26 cellular contexts compared by ENCODE assay signal in the genomic region with DNA sequence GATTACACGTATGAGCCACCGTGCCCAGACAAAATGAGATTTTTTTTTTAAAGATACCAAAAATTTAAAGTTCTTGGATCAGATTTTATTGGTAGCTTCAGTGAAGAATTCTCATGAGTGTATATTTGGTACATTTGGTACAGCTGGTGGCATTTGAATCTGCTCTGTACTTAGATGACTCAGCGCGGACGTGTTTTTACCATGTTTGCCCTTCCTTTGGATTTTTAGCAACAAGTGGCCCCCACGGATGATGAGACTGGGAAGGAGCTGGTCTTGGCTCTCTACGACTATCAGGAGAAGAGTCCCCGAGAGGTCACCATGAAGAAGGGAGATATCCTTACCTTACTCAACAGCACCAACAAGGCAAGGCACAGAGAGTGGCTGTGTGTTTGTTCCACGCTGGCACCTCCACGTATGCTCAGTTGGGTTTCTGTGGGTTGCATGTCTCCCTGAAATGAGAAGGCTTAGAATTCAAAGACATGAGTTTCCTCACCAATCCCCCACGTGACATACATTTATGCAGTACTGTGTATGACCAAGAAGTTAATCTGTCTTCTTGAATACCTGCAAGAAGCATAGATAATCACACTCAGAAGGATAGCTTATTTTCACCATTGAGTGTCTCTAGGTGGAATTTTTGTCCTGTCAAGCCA. TPM values are rescaled to one million over a fixed set of nuclear protein-coding genes. Genes with fewer than 3 reads are reported as not detected.
A peak's percentile ranks its signal among the peaks of the same experiment; 100 is the strongest.
DNase-seq lines count a peak whose midpoint lies in the region; ATAC-seq, FAIRE-seq and TF ChIP-seq lines count a peak whose summit lies in the region.
"Had no signal": no experiment of that assay in that cellular context is flagged by ENCODE, and none has a peak within 500 bp of the region (broad histone marks: within the 10 kb centered on the region; RNA-seq: fewer than 3 reads in every experiment).

No MANE protein-coding gene starts in this region.

- H3K36me3 Mint-ChIP-seq in T-helper 17 cell (ENCODE audit: low read depth) (peaks cover 9% of the 10 kb centered on the region), astrocyte (ENCODE audit: low read depth, unreplicated experiment) (peaks cover 45% of the 10 kb centered on the region)

- no peak overlapping the region for H3K4me2 ChIP-seq in astrocyte (ENCODE audit: low read length)
- H3K4me2 ChIP-seq: BLaER1 treated with 17β-estradiol and CSF1 and Interleukin-3, amounts not matched to agents 10 nM and 100 nM had no signal

- H4K20me1 ChIP-seq in astrocyte (ENCODE audit: insufficient read depth, low read length): peaks cover 65% of the 10 kb centered on the region

- no peak for FAIRE-seq in astrocyte (lab: Jason Lieb, UNC)
- FAIRE-seq: bronchial epithelial cell, colon, endothelial cell of umbilical vein, frontal cortex, GM12892 had no signal

- H3K4me3 ChIP-seq in astrocyte (ENCODE audit: insufficient read depth, low read depth, low read length): no peak overlapping the region
- H3K4me3 ChIP-seq: BLaER1 treated with 17β-estradiol and CSF1 and Interleukin-3, amounts not matched to agents 10 nM and 100 nM; Peyer's patch; prostate gland; right lobe of liver; tibial artery had no signal

- H3K9ac ChIP-seq in astrocyte (ENCODE audit: low read length): no peak overlapping the region
- H3K9ac ChIP-seq: BLaER1 treated with 17β-estradiol and CSF1 and Interleukin-3, amounts not matched to agents 10 nM and 100 nM had no signal

- H3K79me2 ChIP-seq in astrocyte (ENCODE audit: insufficient read depth, low read length): peaks cover 6% of the 10 kb centered on the region

- peaks cover 28% of the 10 kb centered on the region for H3K4me1 Mint-ChIP-seq in stimulated activated naive CD8-positive, alpha-beta T cell treated with anti-CD3 and anti-CD28 coated beads, Interleukin-15, amount 100 ng/mL, for 72 hours
- peaks cover 12% of the 10 kb centered on the region for H3K4me1 Mint-ChIP-seq in T-helper 17 cell
- H3K4me1 Mint-ChIP-seq in astrocyte (ENCODE audit: low read depth, unreplicated experiment): no peaks in the 10 kb centered on the region

- ATAC-seq in stimulated activated naive CD8-positive, alpha-beta T cell treated with anti-CD3 and anti-CD28 coated beads, Interleukin-15, amount 100 ng/mL, for 72 hours: no peak
- no peak for ATAC-seq in stimulated activated naive CD8-positive, alpha-beta T cell treated with anti-CD3 and anti-CD28 coated beads, Interleukin-15, Interleukin-2, amounts not matched to agents 100 U/mL and 50 U/mL, for 24 hours
- ATAC-seq in T-helper 17 cell (no peak), HG03460 (IDR thresholded peaks at IDR 0.05; ENCODE audit: unreplicated experiment) (no peak), GM19463 (IDR thresholded peaks at IDR 0.05; ENCODE audit: unreplicated experiment) (no peak)
- ATAC-seq: right lobe of liver had no signal

- no peaks in the 10 kb centered on the region for H3K9me3 Mint-ChIP-seq in stimulated activated naive CD8-positive, alpha-beta T cell treated with anti-CD3 and anti-CD28 coated beads, Interleukin-15, amount 100 ng/mL, for 72 hours
- no peaks in the 10 kb centered on the region for H3K9me3 Mint-ChIP-seq in astrocyte (ENCODE audit: unreplicated experiment)

- H3K27me3 Mint-ChIP-seq in stimulated activated naive CD8-positive, alpha-beta T cell treated with anti-CD3 and anti-CD28 coated beads, Interleukin-15, amount 100 ng/mL, for 72 hours: no peaks in the 10 kb centered on the region
- no peaks in the 10 kb centered on the region for H3K27me3 Mint-ChIP-seq in T-helper 17 cell
- no peaks in the 10 kb centered on the region for H3K27me3 Mint-ChIP-seq in astrocyte (ENCODE audit: low read depth, unreplicated experiment)

- H3K27me3 ChIP-seq in astrocyte (ENCODE audit: insufficient read depth, low read length): no peaks in the 10 kb centered on the region
- H3K27me3 ChIP-seq: BLaER1 treated with 17β-estradiol and CSF1 and Interleukin-3, amounts not matched to agents 10 nM and 100 nM; neutrophil; Peyer's patch; right lobe of liver; tibial artery had no signal

- peaks cover 75% of the 10 kb centered on the region for H3K36me3 ChIP-seq in astrocyte (ENCODE audit: insufficient read depth, low read length)

- no peaks in the 10 kb centered on the region for H3K4me1 ChIP-seq in astrocyte (ENCODE audit: insufficient read depth, low read length)
- H3K4me1 ChIP-seq: Peyer's patch, prostate gland, tibial artery had no signal

- no peak overlapping the region for H3K4me3 Mint-ChIP-seq in stimulated activated naive CD8-positive, alpha-beta T cell treated with anti-CD3 and anti-CD28 coated beads, Interleukin-15, amount 100 ng/mL, for 72 hours
- H3K4me3 Mint-ChIP-seq in T-helper 17 cell: no peak overlapping the region
- H3K4me3 Mint-ChIP-seq in astrocyte (ENCODE audit: unreplicated experiment): no peak overlapping the region

- no peak for DNase-seq in stimulated activated naive CD8-positive, alpha-beta T cell treated with anti-CD3 and anti-CD28 coated beads, Interleukin-15, amount 100 ng/mL, for 72 hours
- no peak for DNase-seq in stimulated activated naive CD8-positive, alpha-beta T cell treated with anti-CD3 and anti-CD28 coated beads, Interleukin-15, Interleukin-2, amounts not matched to agents 100 U/mL and 50 U/mL, for 24 hours
- DNase-seq in T-helper 17 cell (no peak), astrocyte (ENCODE audit: low read depth) (no peak), cerebellar nuclear complex (lab: John Stamatoyannopoulos, UW) (no peak)
- DNase-seq: H7; kidney glomerular epithelial cell; NCI-H146; NCI-H2107; NCI-H345; NCI-H69; Peyer's patch; right lobe of liver; SHP77 treated with DMSO at 0.1 percent for 48 hours; stimulated activated CD4-positive, alpha-beta T cell treated with anti-CD3 and anti-CD28 coated beads, Interleukin-2, amount 100 ng/mL, for 48 hours; tibial artery had no signal

- H3K27ac Mint-ChIP-seq in stimulated activated naive CD8-positive, alpha-beta T cell treated with anti-CD3 and anti-CD28 coated beads, Interleukin-15, amount 100 ng/mL, for 72 hours: peak overlapping the region; percentile 46 to 54
- H3K27ac Mint-ChIP-seq in T-helper 17 cell: peak overlapping the region; percentile 80
- peak overlapping the region; percentile 24 for H3K27ac Mint-ChIP-seq in astrocyte (ENCODE audit: unreplicated experiment)

- no peak for TF ChIP-seq CTCF in astrocyte (IDR thresholded peaks at IDR 0.05; ENCODE audit: insufficient read depth, low read depth, low read length)

- no peaks in the 10 kb centered on the region for H3K9me3 ChIP-seq in T-helper 17 cell (ENCODE audit: control insufficient read depth, low read length, poor library complexity, severe bottlenecking)
- H3K9me3 ChIP-seq in astrocyte (ENCODE audit: insufficient read depth, low read depth, low read length): no peaks in the 10 kb centered on the region
- H3K9me3 ChIP-seq: BLaER1 treated with 17β-estradiol and CSF1 and Interleukin-3, amounts not matched to agents 10 nM and 100 nM; neutrophil; Peyer's patch; prostate gland; right lobe of liver; tibial artery had no signal

- H2AFZ ChIP-seq in astrocyte (ENCODE audit: low read depth, low read length): no peak overlapping the region

- H3K27ac ChIP-seq in astrocyte (ENCODE audit: low read depth, low read length): no peak overlapping the region
- H3K27ac ChIP-seq: BLaER1 treated with 17β-estradiol and CSF1 and Interleukin-3, amounts not matched to agents 10 nM and 100 nM; neutrophil; Peyer's patch; prostate gland; right lobe of liver; tibial artery had no signal

RNA-seq across cellular contexts. Expression of gene SPTAN1, which starts 36.3 kb away (rescaled TPM):
- total RNA-seq in T-helper 17 cell (100 to 1,000 TPM; 734 to 740 TPM), astrocyte (523 and 604 TPM in 2 replicates)

Comparison
In these comparisons a context has a peak if more than half of its experiments do, and no peak if none do; other contexts are left out.
1. H3K27ac Mint-ChIP-seq: peak in every context shown above with its lines; median percentile 80 in T-helper 17 cell; 50 in stimulated activated naive CD8-positive, alpha-beta T cell treated with anti-CD3 and anti-CD28 coated beads, Interleukin-15, amount 100 ng/mL, for 72 hours; 24 in astrocyte.